Comparison of ENCODE assay signal across 8 cellular contexts in genomic region chr17:1829579-1830257, GRCh38. TPM values are rescaled to one million over a fixed set of nuclear protein-coding genes. Genes with fewer than 3 reads are reported as not detected.
DNase-seq lines count a peak whose midpoint lies in the region; ATAC-seq lines count a peak whose summit lies in the region.

TSS of gene RPA1 (plus strand) at chr17:1830005. CDS start at chr17:1830094, 89 bp downstream.
TSS of gene SMYD4 (minus strand) at chr17:1829902. CDS start at chr17:1827994, 1,908 bp downstream.

- H3K27ac ChIP-seq in CD4-positive, CD25-positive, alpha-beta regulatory T cell (ENCODE audit: insufficient read depth, low read length, poor library complexity, severe bottlenecking) = peak within 1 kb of the TSS; percentile 78
- H3K27ac ChIP-seq in effector memory CD4-positive, alpha-beta T cell (ENCODE audit: insufficient read depth, low read length, poor library complexity, severe bottlenecking) = peak within 1 kb of the TSS; percentile 74

- peaks cover 27% of the 10 kb centered on the region for H3K36me3 Mint-ChIP-seq in CD4-positive, CD25-positive, alpha-beta regulatory T cell
- H3K36me3 Mint-ChIP-seq in memory B cell = peaks cover 12% of the 10 kb centered on the region

- H3K4me1 ChIP-seq in CD4-positive, CD25-positive, alpha-beta regulatory T cell (ENCODE audit: control insufficient read depth, insufficient read depth, low read length, poor library complexity, severe bottlenecking) = peaks cover 31% of the 10 kb centered on the region
- peaks cover 21% of the 10 kb centered on the region for H3K4me1 ChIP-seq in effector memory CD4-positive, alpha-beta T cell (ENCODE audit: control insufficient read depth, insufficient read depth, low read length, poor library complexity, severe bottlenecking)

- DNase-seq in CD4-positive, CD25-positive, alpha-beta regulatory T cell = peak; percentile 85 to 93 (median 89)
- peak; percentile 16 for DNase-seq in NK-92 (lab: John Stamatoyannopoulos, UW; ENCODE audit: unreplicated experiment)
- DNase-seq in activated CD8-positive, alpha-beta memory T cell treated with anti-CD3 and anti-CD28 coated beads for 24 hours = peak; percentile 93
- peak; percentile 73 to 85 (median 85) for DNase-seq in effector memory CD4-positive, alpha-beta T cell
- DNase-seq in memory B cell (ENCODE audit: low spot score in 2 of 2) = peak; percentile 81 to 85
- peak; percentile 74 to 85 (median 77) for DNase-seq in stimulated activated CD4-positive, alpha-beta T cell treated with anti-CD3 and anti-CD28 coated beads, TNF-alpha, amount 100 ng/mL, for 48 hours (ENCODE audit: low read depth in 3 of 3)

- no peaks in the 10 kb centered on the region for H3K27me3 Mint-ChIP-seq in CD4-positive, CD25-positive, alpha-beta regulatory T cell
- no peaks in the 10 kb centered on the region for H3K27me3 Mint-ChIP-seq in memory B cell

- peak within 1 kb of the TSS; percentile 89 to 96 (median 92) for H3K27ac Mint-ChIP-seq in CD4-positive, CD25-positive, alpha-beta regulatory T cell
- peak within 1 kb of the TSS; percentile 74 for H3K27ac Mint-ChIP-seq in memory B cell

- peaks cover 12% of the 10 kb centered on the region for H3K36me3 ChIP-seq in CD4-positive, CD25-positive, alpha-beta regulatory T cell (ENCODE audit: control insufficient read depth, insufficient read depth, low read length)
- peaks cover 10% of the 10 kb centered on the region for H3K36me3 ChIP-seq in effector memory CD4-positive, alpha-beta T cell (ENCODE audit: control insufficient read depth, insufficient read depth, low read length)

- peak within 1 kb of the TSS; percentile 92 to 99 (median 98) for H3K4me3 Mint-ChIP-seq in CD4-positive, CD25-positive, alpha-beta regulatory T cell
- H3K4me3 Mint-ChIP-seq in memory B cell = peak within 1 kb of the TSS; percentile 89

- H3K27me3 ChIP-seq in CD4-positive, CD25-positive, alpha-beta regulatory T cell (ENCODE audit: control insufficient read depth, insufficient read depth, low read length) = no peaks in the 10 kb centered on the region
- H3K27me3 ChIP-seq in effector memory CD4-positive, alpha-beta T cell (replicated peaks; ENCODE audit: control insufficient read depth, insufficient read depth, low read length, poor library complexity, severe bottlenecking) = no peaks in the 10 kb centered on the region

- no peaks in the 10 kb centered on the region for H3K9me3 ChIP-seq in CD4-positive, CD25-positive, alpha-beta regulatory T cell (ENCODE audit: control insufficient read depth in 2 of 2, low read length in 2 of 2)
- H3K9me3 ChIP-seq in effector memory CD4-positive, alpha-beta T cell (ENCODE audit: control insufficient read depth, low read length) = no peaks in the 10 kb centered on the region

- peaks cover 21 to 74% (median 49%) of the 10 kb centered on the region in 4 donors for H3K4me1 Mint-ChIP-seq in CD4-positive, CD25-positive, alpha-beta regulatory T cell
- peaks cover 28% of the 10 kb centered on the region for H3K4me1 Mint-ChIP-seq in memory B cell

- H3K9me3 Mint-ChIP-seq in CD4-positive, CD25-positive, alpha-beta regulatory T cell = peaks cover 0 to 1% (median 0%) of the 10 kb centered on the region in 7 donors
- H3K9me3 Mint-ChIP-seq in memory B cell = no peaks in the 10 kb centered on the region

- ATAC-seq in CD4-positive, CD25-positive, alpha-beta regulatory T cell (ENCODE audit: low read depth in 2 of 2) = peak; percentile 99
- peak; percentile 78 for ATAC-seq in GM19372 (IDR thresholded peaks at IDR 0.05; ENCODE audit: low read depth, unreplicated experiment)
- ATAC-seq in HG03520 (IDR thresholded peaks at IDR 0.05; ENCODE audit: unreplicated experiment) = peak; percentile 78
- ATAC-seq in memory B cell (ENCODE audit: low read depth) = peak; percentile 86

- peak within 1 kb of the TSS; percentile 98 for H3K4me3 ChIP-seq in CD4-positive, CD25-positive, alpha-beta regulatory T cell (ENCODE audit: low read depth, low read length)
- H3K4me3 ChIP-seq in effector memory CD4-positive, alpha-beta T cell (ENCODE audit: insufficient read depth, low read depth, low read length, poor library complexity, severe bottlenecking) = peak within 1 kb of the TSS; percentile 100

RNA-seq across cellular contexts. Expression of gene RPA1, which starts in this region (rescaled TPM):
- 66.3 TPM for total RNA-seq in CD4-positive, CD25-positive, alpha-beta regulatory T cell
- 10 to 100 TPM; 69.7 to 94.5 (median 81.7) TPM for polyA plus RNA-seq in CD4-positive, CD25-positive, alpha-beta regulatory T cell

RNA-seq across cellular contexts. Expression of gene SMYD4, which starts in this region (rescaled TPM):
- 25.8 TPM for total RNA-seq in CD4-positive, CD25-positive, alpha-beta regulatory T cell
- 10 to 100 TPM in 3 of 4 donors, 1 to 10 TPM in 1; 7.2 to 12.5 (median 12.2) TPM for polyA plus RNA-seq in CD4-positive, CD25-positive, alpha-beta regulatory T cell

Comparison
In these comparisons a context has a peak if more than half of its experiments do, and no peak if none do; other contexts are left out.
1. Peak in every context shown above with its lines: DNase-seq, ATAC-seq, H3K4me3 ChIP-seq and H3K27ac ChIP-seq.
2. DNase-seq: peak in every context shown above with its lines; median percentile 93 in activated CD8-positive, alpha-beta memory T cell treated with anti-CD3 and anti-CD28 coated beads for 24 hours; 89 in CD4-positive, CD25-positive, alpha-beta regulatory T cell; 85 in effector memory CD4-positive, alpha-beta T cell; 83 in memory B cell; 77 in stimulated activated CD4-positive, alpha-beta T cell treated with anti-CD3 and anti-CD28 coated beads, TNF-alpha, amount 100 ng/mL, for 48 hours; 16 in NK-92.